ENCODE assay signal across 8 cellular contexts in the genomic region with DNA sequence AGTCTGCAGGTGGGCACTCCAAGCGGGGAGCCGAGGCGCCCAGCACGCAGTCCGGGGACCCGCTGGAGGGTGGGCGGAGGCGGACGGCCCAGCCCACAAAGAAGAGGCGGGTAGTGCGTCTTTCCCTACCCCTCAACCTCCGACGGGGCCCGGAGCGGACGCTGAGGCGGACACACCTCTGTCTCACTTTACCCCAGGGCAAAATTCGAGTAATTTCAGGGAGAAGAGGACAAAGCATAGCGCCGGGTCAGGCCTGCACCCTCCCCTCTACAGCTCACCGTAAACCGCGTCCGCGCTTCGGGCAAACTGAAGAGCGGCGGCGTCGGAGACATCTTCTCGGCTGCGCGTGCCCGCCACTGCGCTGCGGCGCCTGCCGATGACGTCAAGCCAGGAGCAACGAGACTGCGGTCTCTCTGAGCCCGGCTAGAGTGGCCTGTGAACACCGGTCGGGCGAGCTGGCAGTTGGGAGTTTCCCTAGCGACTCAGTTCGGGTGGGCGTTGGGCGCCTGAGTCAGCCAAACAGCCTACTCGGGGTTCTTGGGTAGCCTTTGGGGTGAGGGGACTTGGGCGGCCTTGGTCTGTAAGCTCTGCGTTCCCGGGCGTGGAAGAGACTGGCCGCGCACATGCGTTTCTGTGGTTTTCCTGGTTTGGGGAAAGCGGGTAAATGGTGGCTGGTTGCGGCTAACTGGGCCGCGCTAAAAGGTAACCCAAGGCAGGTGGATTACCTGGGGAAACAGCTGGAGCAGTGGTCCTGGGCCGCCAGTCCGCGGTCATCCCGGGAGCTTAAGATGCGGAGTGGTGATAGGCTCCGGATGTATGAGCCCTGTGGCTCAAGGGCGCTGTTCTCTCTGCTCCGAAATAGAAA. TPM values are rescaled to one million over a fixed set of nuclear protein-coding genes. Genes with fewer than 3 reads are reported as not detected.
A peak's percentile ranks its signal among the peaks of the same experiment; 100 is the strongest.
DNase-seq lines count a peak whose midpoint lies in the region; ATAC-seq and TF ChIP-seq lines count a peak whose summit lies in the region.

A gene with protein sequence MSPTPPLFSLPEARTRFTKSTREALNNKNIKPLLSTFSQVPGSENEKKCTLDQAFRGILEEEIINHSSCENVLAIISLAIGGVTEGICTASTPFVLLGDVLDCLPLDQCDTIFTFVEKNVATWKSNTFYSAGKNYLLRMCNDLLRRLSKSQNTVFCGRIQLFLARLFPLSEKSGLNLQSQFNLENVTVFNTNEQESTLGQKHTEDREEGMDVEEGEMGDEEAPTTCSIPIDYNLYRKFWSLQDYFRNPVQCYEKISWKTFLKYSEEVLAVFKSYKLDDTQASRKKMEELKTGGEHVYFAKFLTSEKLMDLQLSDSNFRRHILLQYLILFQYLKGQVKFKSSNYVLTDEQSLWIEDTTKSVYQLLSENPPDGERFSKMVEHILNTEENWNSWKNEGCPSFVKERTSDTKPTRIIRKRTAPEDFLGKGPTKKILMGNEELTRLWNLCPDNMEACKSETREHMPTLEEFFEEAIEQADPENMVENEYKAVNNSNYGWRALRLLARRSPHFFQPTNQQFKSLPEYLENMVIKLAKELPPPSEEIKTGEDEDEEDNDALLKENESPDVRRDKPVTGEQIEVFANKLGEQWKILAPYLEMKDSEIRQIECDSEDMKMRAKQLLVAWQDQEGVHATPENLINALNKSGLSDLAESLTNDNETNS (minus strand): TSS at position 360 of the 865 bp plus-strand sequence. CDS start 28 bp downstream, at position 332.

- H3K4me1 Mint-ChIP-seq in activated T-cell treated with anti-CD3 and anti-CD28 coated beads, Interleukin-2, amount 50 U/mL, for 24 hours (ENCODE audit: low read depth) = peaks cover 40% of the 10 kb centered on the region

- H3K4me3 ChIP-seq in Jurkat, Clone E6-1 (ENCODE audit: low read length) = peak within 1 kb of the TSS; percentile 93
- peak within 1 kb of the TSS; percentile 73 to 96 for H3K4me3 ChIP-seq in mucosa of rectum (ENCODE audit: low read length in 2 of 2)

- peaks cover 10 to 11% of the 10 kb centered on the region in 2 donors for H3K4me1 ChIP-seq in mucosa of rectum (ENCODE audit: control insufficient read depth in 2 of 2, insufficient read depth in 2 of 2, low read length in 2 of 2)

- H3K36me3 ChIP-seq in mucosa of rectum (ENCODE audit: control insufficient read depth in 2 of 2, insufficient read depth in 2 of 2, low read length in 2 of 2) = peaks cover 10 to 16% of the 10 kb centered on the region in 2 donors

- H3K27me3 Mint-ChIP-seq in activated T-cell treated with anti-CD3 and anti-CD28 coated beads, Interleukin-2, amount 50 U/mL, for 24 hours = no peaks in the 10 kb centered on the region

- peak within 1 kb of the TSS; percentile 89 to 90 for H3K27ac ChIP-seq in mucosa of rectum (ENCODE audit: low read depth in 2 of 2, low read length in 2 of 2)

- H3K9me3 ChIP-seq in mucosa of rectum (ENCODE audit: control insufficient read depth in 2 of 2, low read length in 2 of 2) = no peaks in the 10 kb centered on the region

- peak; percentile 91 for ATAC-seq in GM21717 (IDR thresholded peaks at IDR 0.05; ENCODE audit: unreplicated experiment)

- H3K9me3 Mint-ChIP-seq in activated T-cell treated with anti-CD3 and anti-CD28 coated beads, Interleukin-2, amount 50 U/mL, for 24 hours = no peaks in the 10 kb centered on the region

- peak within 1 kb of the TSS; percentile 94 to 99 for H3K9ac ChIP-seq in mucosa of rectum (ENCODE audit: low read depth in 1 of 2, low read length in 2 of 2)

- TF ChIP-seq POLR2A in erythroblast (IDR thresholded peaks at IDR 0.05; ENCODE audit: low read length) = peak; percentile 96

- H3K27me3 ChIP-seq in mucosa of rectum (ENCODE audit: control insufficient read depth in 2 of 2, insufficient read depth in 2 of 2, low read length in 2 of 2) = no peaks in the 10 kb centered on the region

- peak within 1 kb of the TSS; percentile 91 for H3K4me3 Mint-ChIP-seq in activated T-cell treated with anti-CD3 and anti-CD28 coated beads, Interleukin-2, amount 50 U/mL, for 24 hours

- peaks cover 54% of the 10 kb centered on the region for H3K36me3 Mint-ChIP-seq in activated T-cell treated with anti-CD3 and anti-CD28 coated beads, Interleukin-2, amount 50 U/mL, for 24 hours (ENCODE audit: low read depth)

- peak within 1 kb of the TSS; percentile 97 for H3K27ac Mint-ChIP-seq in activated T-cell treated with anti-CD3 and anti-CD28 coated beads, Interleukin-2, amount 50 U/mL, for 24 hours

- DNase-seq in DMS53 treated with DMSO at 0.1 percent for 48 hours (lab: John Stamatoyannopoulos, UW; ENCODE audit: unreplicated experiment) = peak; percentile 93
- peak; percentile 93 for DNase-seq in Jurkat, Clone E6-1 (ENCODE audit: low read depth, low spot score)
- peak; percentile 97 for DNase-seq in activated T-cell treated with anti-CD3 and anti-CD28 coated beads, Interleukin-2, amount 50 U/mL, for 24 hours
- DNase-seq in erythroblast (lab: John Stamatoyannopoulos, UW) = peak; percentile 97 to 98
- DNase-seq in stimulated activated CD8-positive, alpha-beta memory T cell treated with anti-CD3 and anti-CD28 coated beads, Interleukin-4, amount 100 ng/mL, for 4 hours (ENCODE audit: low read depth in 2 of 2, low spot score in 1 of 2) = peak; percentile 94 to 96

TF ChIP-seq in PFSK-1, 5 proteins besides CTCF, POLR2A, EP300 and RAD21:
- TF ChIP-seq POLR2AphosphoS5 (IDR thresholded peaks at IDR 0.05; ENCODE audit: low read depth, low read length) = peak; percentile 97
- peak; percentile 90 for TF ChIP-seq FOXP2 (optimal IDR thresholded peaks at IDR 0.05; ENCODE audit: borderline replicate concordance, extremely low read depth, extremely low read length, insufficient read depth)
- TF ChIP-seq SIN3A (IDR thresholded peaks at IDR 0.05; ENCODE audit: borderline replicate concordance, insufficient read depth, low read length) = peak; percentile 81; the same call in 1 of the 2 replicates
- TF ChIP-seq, protein P1, sequence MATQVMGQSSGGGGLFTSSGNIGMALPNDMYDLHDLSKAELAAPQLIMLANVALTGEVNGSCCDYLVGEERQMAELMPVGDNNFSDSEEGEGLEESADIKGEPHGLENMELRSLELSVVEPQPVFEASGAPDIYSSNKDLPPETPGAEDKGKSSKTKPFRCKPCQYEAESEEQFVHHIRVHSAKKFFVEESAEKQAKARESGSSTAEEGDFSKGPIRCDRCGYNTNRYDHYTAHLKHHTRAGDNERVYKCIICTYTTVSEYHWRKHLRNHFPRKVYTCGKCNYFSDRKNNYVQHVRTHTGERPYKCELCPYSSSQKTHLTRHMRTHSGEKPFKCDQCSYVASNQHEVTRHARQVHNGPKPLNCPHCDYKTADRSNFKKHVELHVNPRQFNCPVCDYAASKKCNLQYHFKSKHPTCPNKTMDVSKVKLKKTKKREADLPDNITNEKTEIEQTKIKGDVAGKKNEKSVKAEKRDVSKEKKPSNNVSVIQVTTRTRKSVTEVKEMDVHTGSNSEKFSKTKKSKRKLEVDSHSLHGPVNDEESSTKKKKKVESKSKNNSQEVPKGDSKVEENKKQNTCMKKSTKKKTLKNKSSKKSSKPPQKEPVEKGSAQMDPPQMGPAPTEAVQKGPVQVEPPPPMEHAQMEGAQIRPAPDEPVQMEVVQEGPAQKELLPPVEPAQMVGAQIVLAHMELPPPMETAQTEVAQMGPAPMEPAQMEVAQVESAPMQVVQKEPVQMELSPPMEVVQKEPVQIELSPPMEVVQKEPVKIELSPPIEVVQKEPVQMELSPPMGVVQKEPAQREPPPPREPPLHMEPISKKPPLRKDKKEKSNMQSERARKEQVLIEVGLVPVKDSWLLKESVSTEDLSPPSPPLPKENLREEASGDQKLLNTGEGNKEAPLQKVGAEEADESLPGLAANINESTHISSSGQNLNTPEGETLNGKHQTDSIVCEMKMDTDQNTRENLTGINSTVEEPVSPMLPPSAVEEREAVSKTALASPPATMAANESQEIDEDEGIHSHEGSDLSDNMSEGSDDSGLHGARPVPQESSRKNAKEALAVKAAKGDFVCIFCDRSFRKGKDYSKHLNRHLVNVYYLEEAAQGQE (IDR thresholded peaks at IDR 0.05; ENCODE audit: insufficient read depth in 1 of 2, low read depth in 2 of 2, low read length in 2 of 2) = no peak
- peak; percentile 90; the same call in 1 of the 2 replicates for TF ChIP-seq TAF1 (IDR thresholded peaks at IDR 0.05; ENCODE audit: borderline replicate concordance, insufficient read depth, low read length)

RNA-seq across cellular contexts. Expression of the gene that starts here (rescaled TPM):
- 78.9 TPM for polyA plus RNA-seq in Jurkat, Clone E6-1 (2012; ENCODE audit: insufficient read depth, insufficient read length)
- 10.9 TPM for polyA plus RNA-seq in PFSK-1 (2012; ENCODE audit: insufficient read length, low read depth)

Comparison
In these comparisons a context has a peak if more than half of its experiments do, and no peak if none do; other contexts are left out.
1. Peak in every context shown above with its lines: DNase-seq, ATAC-seq, H3K4me3 ChIP-seq and H3K27ac ChIP-seq.